Comparison of ENCODE assay signal across 13 cellular contexts in genomic region chr13:113110852-113111315, GRCh38. TPM values are rescaled to one million over a fixed set of nuclear protein-coding genes. Genes with fewer than 3 reads are reported as not detected.
DNase-seq lines count a peak whose midpoint lies in the region; ATAC-seq and TF ChIP-seq lines count a peak whose summit lies in the region.
"Had no signal": no experiment of that assay in that cellular context is flagged by ENCODE, and none has a peak within 500 bp of the region (broad histone marks: within the 10 kb centered on the region; RNA-seq: fewer than 3 reads in every experiment).

No MANE protein-coding gene starts in this region.

- no peaks in the 10 kb centered on the region for H3K27me3 Mint-ChIP-seq in activated T-helper 17 cell treated with anti-CD3 and anti-CD28 coated beads, Interleukin-2, amount 50 U/mL, for 72 hours

- H3K27ac ChIP-seq in right cardiac atrium (ENCODE audit: low read length) (no peak overlapping the region), psoas muscle (no peak overlapping the region)

- intact Hi-C loops in right cardiac atrium (cut with DNase I): no loop called here
- intact Hi-C loops in psoas muscle (cut with DNase I): no loop called here

- H3K4me3 ChIP-seq in BJ (ENCODE audit: low read depth, low read length): peak overlapping the region; percentile 28
- H3K4me3 ChIP-seq in right cardiac atrium (ENCODE audit: low read length): peak overlapping the region; percentile 30
- H3K4me3 ChIP-seq in psoas muscle: peak overlapping the region; percentile 58

- CTCF ChIA-PET in BJ (lab: Yijun Ruan, JAX): interaction anchor here (1.1 kb wide), 1 partner anchor 16 kb away, joined by 3 read pairs; no protein-coding TSS in a partner anchor

- DNase-seq in BJ (ENCODE audit: low read depth) (no peak), right cardiac atrium (peak in 2 of 3 donors; percentile 10 to 42), psoas muscle (peak in 1 of 2 donors; percentile 52), NCI-H69 (lab: John Stamatoyannopoulos, UW) (no peak), SK-N-DZ (ENCODE audit: low spot score) (no peak)
- DNase-seq: DMS 273 treated with DMSO at 0.1 percent for 48 hours, HCEC 1CT, NCI-H226, SW 1271 had no signal

- peak overlapping the region; percentile 27 for H3K4me3 Mint-ChIP-seq in activated T-helper 17 cell treated with anti-CD3 and anti-CD28 coated beads, Interleukin-2, amount 50 U/mL, for 72 hours

- H3K9me3 ChIP-seq in right cardiac atrium (ENCODE audit: control insufficient read depth, low read length) (no peaks in the 10 kb centered on the region), psoas muscle (no peaks in the 10 kb centered on the region)

- no peaks in the 10 kb centered on the region for H3K4me1 ChIP-seq in right cardiac atrium (ENCODE audit: control insufficient read depth, insufficient read depth, low read length)
- no peaks in the 10 kb centered on the region for H3K4me1 ChIP-seq in psoas muscle

- H3K27me3 ChIP-seq in BJ (ENCODE audit: control insufficient read depth, insufficient read depth, low read length) (peaks cover 5% of the 10 kb centered on the region), right cardiac atrium (ENCODE audit: control insufficient read depth, insufficient read depth) (no peaks in the 10 kb centered on the region), psoas muscle (ENCODE audit: insufficient read depth in 3 of 3, low read length in 2 of 3) (peaks cover 0 to 49% (median 26%) of the 10 kb centered on the region in 3 donors)

- 18% methylated on average over 49 of the region's 49 CpGs for whole genome bisulfite sequencing in right cardiac atrium
- 16 to 38% (median 27%) methylated on average over 19 to 49 of the region's 49 CpGs for WGBS in psoas muscle, 3 donors

- POLR2A ChIA-PET in BJ (lab: Charles Lee): no interaction called here

- no peak overlapping the region for H3K27ac Mint-ChIP-seq in activated T-helper 17 cell treated with anti-CD3 and anti-CD28 coated beads, Interleukin-2, amount 50 U/mL, for 72 hours

- H3K36me3 ChIP-seq in BJ (ENCODE audit: control insufficient read depth, insufficient read depth, low read length): no peaks in the 10 kb centered on the region
- no peaks in the 10 kb centered on the region for H3K36me3 ChIP-seq in psoas muscle (ENCODE audit: insufficient read depth in 1 of 2, low read depth in 1 of 2)

- no peaks in the 10 kb centered on the region for H3K9me3 Mint-ChIP-seq in activated T-helper 17 cell treated with anti-CD3 and anti-CD28 coated beads, Interleukin-2, amount 50 U/mL, for 72 hours

- H3K36me3 Mint-ChIP-seq in activated T-helper 17 cell treated with anti-CD3 and anti-CD28 coated beads, Interleukin-2, amount 50 U/mL, for 72 hours (ENCODE audit: low read depth): peaks cover 7% of the 10 kb centered on the region

- no peaks in the 10 kb centered on the region for H3K4me1 Mint-ChIP-seq in activated T-helper 17 cell treated with anti-CD3 and anti-CD28 coated beads, Interleukin-2, amount 50 U/mL, for 72 hours

- ATAC-seq in activated T-helper 17 cell treated with anti-CD3 and anti-CD28 coated beads, Interleukin-2, amount 50 U/mL, for 72 hours (replicated peaks): peak; percentile 25
- ATAC-seq in right cardiac atrium (no peak), psoas muscle (no peak), GM21786 (IDR thresholded peaks at IDR 0.05; ENCODE audit: unreplicated experiment) (no peak), HG03196 (IDR thresholded peaks at IDR 0.05; ENCODE audit: unreplicated experiment) (no peak)

- TF ChIP-seq CTCF in BJ (IDR thresholded peaks at IDR 0.05; ENCODE audit: insufficient read depth, low read depth, low read length): no peak
- TF ChIP-seq CTCF in psoas muscle (IDR thresholded peaks at IDR 0.05): no peak

RNA-seq across cellular contexts. Expression of gene F7, which starts 5.3 kb away (rescaled TPM):
- 0.05 and 0.11 TPM in 2 replicates for polyA plus RNA-seq in BJ (2011; rRNA removed)
- polyA minus RNA-seq in BJ (2011; rRNA and poly(A)+ RNA removed): 0.71 TPM in 1 of 2 replicates, not detected in the other
- total RNA-seq in activated T-helper 17 cell treated with anti-CD3 and anti-CD28 coated beads, Interleukin-2, amount 50 U/mL, for 72 hours: under 1 TPM in 1 of 2 donors, not detected in 1; 0.40 TPM
- under 1 TPM; 0.24 to 0.64 (median 0.37) TPM for total RNA-seq in right cardiac atrium
- polyA plus RNA-seq in right cardiac atrium: not detected
- under 1 TPM in 2 of 4 donors, not detected in 2; 0.10 to 0.20 TPM for total RNA-seq in psoas muscle
- under 1 TPM in 1 of 3 donors, not detected in 2; 0.08 TPM for polyA plus RNA-seq in psoas muscle
- 0.39 TPM in 1 of 2 replicates, not detected in the other for polyA plus RNA-seq in SK-N-DZ (2014; cell fraction: cytosol; rRNA removed)
- polyA plus RNA-seq in SK-N-DZ (2014; cell fraction: nucleus; rRNA removed): 0.07 and 0.43 TPM in 2 replicates
- total RNA-seq: esophagus mucosa had no signal

RNA-seq across cellular contexts. Expression of gene F10, which starts 11.7 kb away (rescaled TPM):
- 28.8 and 39.0 TPM in 2 replicates for polyA plus RNA-seq in BJ (2011; rRNA removed)
- polyA minus RNA-seq in BJ (2011; rRNA and poly(A)+ RNA removed): 4.1 and 7.0 TPM in 2 replicates
- total RNA-seq in activated T-helper 17 cell treated with anti-CD3 and anti-CD28 coated beads, Interleukin-2, amount 50 U/mL, for 72 hours: 1 to 10 TPM in 1 of 2 donors, not detected in 1; 1.0 TPM
- 10 to 100 TPM; 29.8 to 40.2 (median 34.4) TPM for total RNA-seq in right cardiac atrium
- polyA plus RNA-seq in right cardiac atrium: 44.9 TPM
- total RNA-seq in psoas muscle: 1 to 10 TPM in 3 of 4 donors, under 1 TPM in 1; 0.63 to 4.9 (median 1.2) TPM
- polyA plus RNA-seq in psoas muscle: 1 to 10 TPM; 1.5 to 2.0 (median 1.6) TPM
- 0.47 and 0.54 TPM in 2 replicates for polyA plus RNA-seq in SK-N-DZ (2014; cell fraction: cytosol; rRNA removed)
- 0.13 TPM in 1 of 2 replicates, not detected in the other for polyA plus RNA-seq in SK-N-DZ (2014; cell fraction: nucleus; rRNA removed)

RNA-seq across cellular contexts. Expression of gene PROZ, which starts 47.6 kb away (rescaled TPM):
- not detected in 2 replicates for polyA plus RNA-seq in BJ (2011; rRNA removed)
- not detected in 2 replicates for polyA minus RNA-seq in BJ (2011; rRNA and poly(A)+ RNA removed)
- 1 to 10 TPM in 1 of 2 donors, under 1 TPM in 1; 0.39 to 4.3 TPM for total RNA-seq in activated T-helper 17 cell treated with anti-CD3 and anti-CD28 coated beads, Interleukin-2, amount 50 U/mL, for 72 hours
- total RNA-seq in right cardiac atrium: under 1 TPM in 1 of 4 donors, not detected in 3; 0.15 TPM
- polyA plus RNA-seq in right cardiac atrium: 0.14 TPM
- total RNA-seq in psoas muscle: not detected
- polyA plus RNA-seq in psoas muscle: not detected
- 0.07 TPM in 1 of 2 replicates, not detected in the other for polyA plus RNA-seq in SK-N-DZ (2014; cell fraction: cytosol; rRNA removed)
- not detected in 2 replicates for polyA plus RNA-seq in SK-N-DZ (2014; cell fraction: nucleus; rRNA removed)
- total RNA-seq: esophagus mucosa had no signal

Comparison
In these comparisons a context has a peak if more than half of its experiments do, and no peak if none do; other contexts are left out.
1. DNase-seq: peak in right cardiac atrium (2 of 3); none in BJ (single experiment), NCI-H69 (single experiment) and SK-N-DZ (single experiment).
2. RNA of gene F10, which starts 11.7 kb away (total RNA-seq): 29.8 to 40.2 TPM in right cardiac atrium; 0.63 to 4.9 TPM in psoas muscle and 1.0 TPM in activated T-helper 17 cell treated with anti-CD3 and anti-CD28 coated beads, Interleukin-2, amount 50 U/mL, for 72 hours; every median in the first group is over 4 times any median in the second.
3. Peak in every context shown above with its lines, with median percentiles within 50 percentile points of each other: H3K4me3 ChIP-seq.